In the genomic region with DNA sequence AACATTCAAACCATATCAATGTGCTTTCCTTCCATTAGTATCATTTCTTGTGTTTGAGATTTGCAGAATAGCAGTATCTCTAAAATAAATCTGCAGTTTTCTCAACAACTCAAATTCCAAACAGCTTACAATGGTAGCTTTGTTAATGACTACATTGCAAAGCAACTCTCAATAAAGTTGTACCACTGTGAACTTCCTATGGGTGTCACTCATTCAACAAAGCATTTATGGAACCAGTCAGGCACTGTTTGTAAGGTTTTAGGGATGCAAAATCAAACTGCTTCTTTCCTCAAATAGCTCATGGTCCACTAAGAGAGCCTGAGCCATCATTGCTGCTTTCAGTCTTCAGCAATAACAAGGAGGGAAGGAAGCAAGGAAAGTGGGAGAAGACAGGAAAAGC, we compare ENCODE assay signal across 18 cellular contexts.
DNase-seq lines count a peak whose midpoint lies in the region; ATAC-seq and TF ChIP-seq lines count a peak whose summit lies in the region.
"Had no signal": no experiment of that assay in that cellular context is flagged by ENCODE, and none has a peak within 500 bp of the region (broad histone marks: within the 10 kb centered on the region; RNA-seq: fewer than 3 reads in every experiment).

No MANE protein-coding gene starts in this region.

- ATAC-seq in PC-3 (no peak), sciatic nerve (peak; percentile 36), GM21825 (IDR thresholded peaks at IDR 0.05; ENCODE audit: unreplicated experiment) (no peak)
- ATAC-seq: A549; Panc1; stimulated activated naive CD8-positive, alpha-beta T cell treated with anti-CD3 and anti-CD28 coated beads, Interleukin-15, Interleukin-2, amounts not matched to agents 100 U/mL and 50 U/mL, for 24 hours; T-helper 17 cell had no signal

- no peak overlapping the region for H3K4me2 ChIP-seq in PC-3 (ENCODE audit: low read length)
- H3K4me2 ChIP-seq: A549, hepatocyte had no signal

- POLR2A ChIA-PET in PC-3 (lab: Charles Lee; ENCODE audit: unreplicated experiment), result no interaction called here

- H3F3A ChIP-seq in PC-3 (ENCODE audit: low read length, unreplicated experiment), result no peaks in the 10 kb centered on the region

- H3K27me3 ChIP-seq in PC-3 (ENCODE audit: low read length) (no peaks in the 10 kb centered on the region), dorsolateral prefrontal cortex (no peaks in the 10 kb centered on the region)
- H3K27me3 ChIP-seq: hepatocyte had no signal

- peaks cover 54% of the 10 kb centered on the region for H3K4me1 Mint-ChIP-seq in activated T-cell treated with anti-CD3 and anti-CD28 coated beads, Interleukin-2, amount 50 U/mL, for 24 hours (ENCODE audit: low read depth)
- H3K4me1 Mint-ChIP-seq: T-helper 17 cell had no signal

- TF ChIP-seq CTCF in PC-3 (conservative IDR thresholded peaks at IDR 0.05; ENCODE audit: low read depth, low read length), result no peak
- TF ChIP-seq CTCF in dorsolateral prefrontal cortex (IDR thresholded peaks at IDR 0.05 in 54 of 56, conservative IDR thresholded peaks at IDR 0.05 in 2 of 56; ENCODE audit: low read depth in 1 of 56, partially characterized antibody in 56 of 56), result peak in 47 of 56 donors; percentile 11 to 64 (median 41)

- H3K27me3 Mint-ChIP-seq in activated T-cell treated with anti-CD3 and anti-CD28 coated beads, Interleukin-2, amount 50 U/mL, for 24 hours, result no peaks in the 10 kb centered on the region
- H3K27me3 Mint-ChIP-seq: IgD-negative memory B cell; naive thymus-derived CD4-positive, alpha-beta T cell; T-helper 17 cell had no signal

- H3K4me3 ChIP-seq in PC-3 (ENCODE audit: low read length) (no peak overlapping the region), dorsolateral prefrontal cortex (peak overlapping the region in 1 of 59 donors; percentile 20)
- H3K4me3 ChIP-seq: A549, hepatocyte had no signal

- no peaks in the 10 kb centered on the region for H3K36me3 ChIP-seq in PC-3 (ENCODE audit: low read depth, low read length)

- H3K9me3 Mint-ChIP-seq in activated T-cell treated with anti-CD3 and anti-CD28 coated beads, Interleukin-2, amount 50 U/mL, for 24 hours, result peaks cover 31% of the 10 kb centered on the region

- no TSS peak for BruUV-seq in PC-3 (replicated peaks; lab: Mats Ljungman, UMichigan)

- no peak for DNase-seq in activated T-cell treated with anti-CD3 and anti-CD28 coated beads, Interleukin-2, amount 50 U/mL, for 24 hours
- DNase-seq in activated T-cell treated with anti-CD3 and anti-CD28 coated beads, Interleukin-2, amount 50 U/mL, for 48 hours, result no peak
- peak; percentile 22 for DNase-seq in PC-3
- DNase-seq in dorsolateral prefrontal cortex, result no peak
- no peak for DNase-seq in sciatic nerve (ENCODE audit: low spot score)
- DNase-seq in NCI-H510A (lab: John Stamatoyannopoulos, UW), result no peak
- no peak for DNase-seq in DMS153 (lab: John Stamatoyannopoulos, UW)
- DNase-seq: activated CD4-positive, CD25-positive, alpha-beta regulatory T cell treated with anti-CD3 and anti-CD28 coated beads, Interleukin-2, amount 50 U/mL, for 72 hours; naive thymus-derived CD4-positive, alpha-beta T cell; NCI-H146; NCI-H526; stimulated activated naive CD8-positive, alpha-beta T cell treated with anti-CD3 and anti-CD28 coated beads, Interleukin-15, Interleukin-2, amounts not matched to agents 100 U/mL and 50 U/mL, for 24 hours; T-helper 17 cell had no signal

- H3K9me2 ChIP-seq in PC-3 (replicated peaks; ENCODE audit: low read length), result no peaks in the 10 kb centered on the region

- H3K79me2 ChIP-seq in PC-3 (ENCODE audit: low read length), result no peaks in the 10 kb centered on the region
- H3K79me2 ChIP-seq: hepatocyte had no signal

- CTCF ChIA-PET in PC-3 (lab: Charles Lee), result no interaction called here

- H3K9me3 ChIP-seq in PC-3 (ENCODE audit: low read length), result no peaks in the 10 kb centered on the region
- H3K9me3 ChIP-seq: A549 had no signal

- H3K36me3 Mint-ChIP-seq in activated T-cell treated with anti-CD3 and anti-CD28 coated beads, Interleukin-2, amount 50 U/mL, for 24 hours (ENCODE audit: low read depth), result peaks cover 31% of the 10 kb centered on the region
- H3K36me3 Mint-ChIP-seq: IgD-negative memory B cell had no signal

- peaks cover 9% of the 10 kb centered on the region; the same call in 1 of the 2 replicates for H3K4me1 ChIP-seq in PC-3 (ENCODE audit: insufficient read depth, low read length)

- peak overlapping the region; percentile 98 for H3K27ac Mint-ChIP-seq in activated T-cell treated with anti-CD3 and anti-CD28 coated beads, Interleukin-2, amount 50 U/mL, for 24 hours
- H3K27ac Mint-ChIP-seq: T-helper 17 cell had no signal

- H2AFZ ChIP-seq in PC-3 (ENCODE audit: low read length), result no peak overlapping the region
- H2AFZ ChIP-seq: hepatocyte had no signal

- H3K27ac ChIP-seq in PC-3 (ENCODE audit: low read length) (no peak overlapping the region), dorsolateral prefrontal cortex (peak overlapping the region in 58 of 59 donors; percentile 11 to 96 (median 85))
- H3K27ac ChIP-seq: A549, hepatocyte had no signal

- H3K9ac ChIP-seq in PC-3 (ENCODE audit: low read length), result no peak overlapping the region

- intact Hi-C loops in PC-3 (cut with micrococcal nuclease), result loop anchor here (10.0 kb wide), 1 partner anchor 249 kb away; no protein-coding TSS in a partner anchor
- intact Hi-C loops in dorsolateral prefrontal cortex (cut with DNase I), result loop anchor here (5.0 to 10.0 kb wide), 4 partner anchors 91 to 251 kb away; partner anchors contain the start of genes CCDC83 (in 1 of the 2) and PICALM (in 1 of the 2)
- intact Hi-C loops in sciatic nerve (cut with DNase I), result no loop called here

- H4K20me1 ChIP-seq in PC-3 (ENCODE audit: low read length), result no peaks in the 10 kb centered on the region

- no peak overlapping the region for H3K4me3 Mint-ChIP-seq in activated T-cell treated with anti-CD3 and anti-CD28 coated beads, Interleukin-2, amount 50 U/mL, for 24 hours
- H3K4me3 Mint-ChIP-seq: IgD-negative memory B cell; naive thymus-derived CD4-positive, alpha-beta T cell; T-helper 17 cell had no signal
